Comparison of ENCODE assay signal across 16 cellular contexts in genomic region chr5:33649801-33650482, GRCh38.
DNase-seq lines count a peak whose midpoint lies in the region; ATAC-seq, FAIRE-seq and TF ChIP-seq lines count a peak whose summit lies in the region.
"Had no signal": no experiment of that assay in that cellular context is flagged by ENCODE, and none has a peak within 500 bp of the region (broad histone marks: within the 10 kb centered on the region; RNA-seq: fewer than 3 reads in every experiment).

No MANE protein-coding gene starts in this region.

- H4K20me1 ChIP-seq in mammary epithelial cell (ENCODE audit: insufficient read depth, low read length) = no peaks in the 10 kb centered on the region

- H3K9me3 ChIP-seq in mammary epithelial cell (replicated peaks; ENCODE audit: insufficient read depth, low read length) = no peaks in the 10 kb centered on the region
- H3K9me3 ChIP-seq: gastrocnemius medialis, lower lobe of right lung had no signal

- POLR2A ChIA-PET in AG04449 (lab: Yijun Ruan, JAX) = interaction anchor here (0.6 to 2.3 kb wide), 4 partner anchors 8 to 242 kb away, joined by 3 to 11 read pairs (median 6); partner anchors contain the start of gene ADAMTS12

- CTCF ChIA-PET in AG04449 (lab: Yijun Ruan, JAX) (interaction anchor here (0.8 to 3.8 kb wide), 6 partner anchors 10 to 320 kb away, joined by 3 to 17 read pairs (median 5); no protein-coding TSS in a partner anchor), mammary epithelial cell (lab: Charles Lee; ENCODE audit: low non-redundant PET) (interaction anchor here (0.5 kb wide), 1 partner anchor 286 kb away, joined by 6 read pairs; the partner anchor contains the start of gene RXFP3)

- in situ Hi-C loops in mammary epithelial cell (cut with MboI; ENCODE audit: low sequenced_read_pairs in 2 of 2) = no loop called here

- H3K36me3 ChIP-seq in mammary epithelial cell (ENCODE audit: insufficient read depth, low read length) = no peaks in the 10 kb centered on the region
- H3K36me3 ChIP-seq: gastrocnemius medialis, lower lobe of right lung had no signal

- H3K27me3 Mint-ChIP-seq in mesothelial cell of epicardium (ENCODE audit: low read depth) = no peaks in the 10 kb centered on the region
- H3K27me3 Mint-ChIP-seq in activated T-cell treated with anti-CD3 and anti-CD28 coated beads, Interleukin-2, amount 50 U/mL, for 4 hours (ENCODE audit: low read depth) = no peaks in the 10 kb centered on the region
- H3K27me3 Mint-ChIP-seq: B cell, IgD-negative memory B cell, progenitor cell of endocrine pancreas had no signal

- H3K9ac ChIP-seq in mammary epithelial cell (ENCODE audit: insufficient read depth, low read length) = peak overlapping the region; percentile 3

- peaks cover 20% of the 10 kb centered on the region for H3K4me1 ChIP-seq in mammary epithelial cell (ENCODE audit: insufficient read depth, low read length)
- H3K4me1 ChIP-seq: gastrocnemius medialis, lower lobe of right lung had no signal

- H3K4me1 Mint-ChIP-seq in mesothelial cell of epicardium = peaks cover 6% of the 10 kb centered on the region
- H3K4me1 Mint-ChIP-seq in activated T-cell treated with anti-CD3 and anti-CD28 coated beads, Interleukin-2, amount 50 U/mL, for 4 hours (ENCODE audit: low read depth) = no peaks in the 10 kb centered on the region
- H3K4me1 Mint-ChIP-seq: B cell, IgD-negative memory B cell had no signal

- no peaks in the 10 kb centered on the region for H3K27me3 ChIP-seq in mammary epithelial cell (ENCODE audit: insufficient read depth, low read length)
- H3K27me3 ChIP-seq: cardiac muscle cell, gastrocnemius medialis had no signal

- peak; percentile 64 for FAIRE-seq in HTR-8/SVneo (lab: Jason Lieb, UNC)

- H2AFZ ChIP-seq in mammary epithelial cell (ENCODE audit: low read depth, low read length) = peak overlapping the region; percentile 75

- no peak overlapping the region for H3K4me3 Mint-ChIP-seq in mesothelial cell of epicardium
- no peak overlapping the region for H3K4me3 Mint-ChIP-seq in activated T-cell treated with anti-CD3 and anti-CD28 coated beads, Interleukin-2, amount 50 U/mL, for 4 hours
- H3K4me3 Mint-ChIP-seq: B cell, IgD-negative memory B cell had no signal

- WGBS in mammary epithelial cell (ENCODE audit: low coverage, missing lambda C conversion rate) = 0% methylated on average over 1 of the region's 1 CpG

- intact Hi-C loops in mammary epithelial cell (cut with micrococcal nuclease) = loop anchor here (10.0 kb wide), 1 partner anchor 285 kb away; the partner anchor contains the start of gene RXFP3

- ATAC-seq in activated T-cell treated with anti-CD3 and anti-CD28 coated beads, Interleukin-2, amount 50 U/mL, for 4 hours = no peak
- ATAC-seq: gastrocnemius medialis, lower lobe of right lung, Panc1 had no signal

- TF ChIP-seq CTCF in AG04449 (IDR thresholded peaks at IDR 0.05; ENCODE audit: insufficient read depth, low read length, missing control alignments) = no peak
- no peak for TF ChIP-seq CTCF in mammary epithelial cell (conservative IDR thresholded peaks at IDR 0.05 in 1 of 2, IDR thresholded peaks at IDR 0.05 in 1 of 2; ENCODE audit: extremely low read depth in 1 of 2, insufficient read depth in 1 of 2, low read depth in 1 of 2, low read length in 2 of 2)
- no peak for TF ChIP-seq CTCF in mesothelial cell of epicardium (IDR thresholded peaks at IDR 0.05; ENCODE audit: unreplicated experiment)

- H3K27ac Mint-ChIP-seq in mesothelial cell of epicardium = no peak overlapping the region
- H3K27ac Mint-ChIP-seq: B cell, progenitor cell of endocrine pancreas had no signal

- dilution Hi-C loops in mammary epithelial cell (cut with HindIII; ENCODE audit: low sequenced_read_pairs) = no loop called here

- no peaks in the 10 kb centered on the region for H3K36me3 Mint-ChIP-seq in mesothelial cell of epicardium
- no peaks in the 10 kb centered on the region for H3K36me3 Mint-ChIP-seq in activated T-cell treated with anti-CD3 and anti-CD28 coated beads, Interleukin-2, amount 50 U/mL, for 4 hours (ENCODE audit: insufficient read depth)

- BruUV-seq in mammary epithelial cell (replicated peaks; lab: Mats Ljungman, UMichigan) = no TSS peak

- no peaks in the 10 kb centered on the region for H3K79me2 ChIP-seq in mammary epithelial cell (ENCODE audit: insufficient read depth, low read length)

- H3K4me2 ChIP-seq in mammary epithelial cell (ENCODE audit: insufficient read depth, low read depth, low read length) = peak overlapping the region; percentile 45

- no peaks in the 10 kb centered on the region for H3K9me3 Mint-ChIP-seq in mesothelial cell of epicardium
- H3K9me3 Mint-ChIP-seq in activated T-cell treated with anti-CD3 and anti-CD28 coated beads, Interleukin-2, amount 50 U/mL, for 4 hours = peaks cover 4% of the 10 kb centered on the region

- H3K27ac ChIP-seq in mammary epithelial cell (ENCODE audit: insufficient read depth, low read depth, low read length) = peak overlapping the region; percentile 37
- no peak overlapping the region for H3K27ac ChIP-seq in caudate nucleus (ENCODE audit: low read depth, low read length)
- H3K27ac ChIP-seq: cardiac muscle cell, gastrocnemius medialis, lower lobe of right lung had no signal

- no peak overlapping the region for H3K4me3 ChIP-seq in AG04449 (ENCODE audit: low read depth, low read length)
- no peak overlapping the region for H3K4me3 ChIP-seq in mammary epithelial cell (replicated peaks in 1 of 3; ENCODE audit: insufficient read depth in 1 of 3, low read depth in 2 of 3, low read length in 3 of 3)
- H3K4me3 ChIP-seq: cardiac muscle cell, gastrocnemius medialis, lower lobe of right lung had no signal

- DNase-seq in AG04449 (ENCODE audit: low read depth, low spot score) = peak; percentile 83
- DNase-seq in HTR-8/SVneo (ENCODE audit: insufficient read length, low spot score) = peak; percentile 19
- DNase-seq in mammary epithelial cell = peak; percentile 85
- DNase-seq in islet precursor cell = peak; percentile 90
- DNase-seq in caudate nucleus (lab: John Stamatoyannopoulos, UW) = no peak
- no peak for DNase-seq in NCI-H128 (lab: John Stamatoyannopoulos, UW; ENCODE audit: unreplicated experiment)
- no peak for DNase-seq in mesothelial cell of epicardium (ENCODE audit: low spot score in 2 of 2, unreplicated experiment in 2 of 2)
- no peak for DNase-seq in activated T-cell treated with anti-CD3 and anti-CD28 coated beads, Interleukin-2, amount 50 U/mL, for 4 hours
- DNase-seq: gastrocnemius medialis; lower lobe of right lung; stimulated activated CD4-positive, alpha-beta T cell treated with anti-CD3 and anti-CD28 coated beads, Interleukin-4, amount 100 ng/mL, for 4 hours had no signal

Comparison
In these comparisons a context has a peak if more than half of its experiments do, and no peak if none do; other contexts are left out.
1. DNase-seq: peak in AG04449 (single experiment), HTR-8/SVneo (single experiment), mammary epithelial cell (single experiment) and islet precursor cell (single experiment); none in caudate nucleus (0 of 61), NCI-H128 (single experiment), mesothelial cell of epicardium (0 of 2) and activated T-cell treated with anti-CD3 and anti-CD28 coated beads, Interleukin-2, amount 50 U/mL, for 4 hours (single experiment).